In genomic region chr9:73154760-73155159, GRCh38 we compare ENCODE assay signal across 9 cellular contexts. TPM values are rescaled to one million over a fixed set of nuclear protein-coding genes. Genes with fewer than 3 reads are reported as not detected.
A peak's percentile ranks its signal among the peaks of the same experiment; 100 is the strongest.
DNase-seq lines count a peak whose midpoint lies in the region; ATAC-seq and TF ChIP-seq lines count a peak whose summit lies in the region.
"Had no signal": no experiment of that assay in that cellular context is flagged by ENCODE, and none has a peak within 500 bp of the region (broad histone marks: within the 10 kb centered on the region; RNA-seq: fewer than 3 reads in every experiment).

No MANE protein-coding gene starts in this region.

- H3K4me3 ChIP-seq in fibroblast of pulmonary artery (replicated peaks; ENCODE audit: low read depth, low read length) (peak overlapping the region; percentile 69), stomach (peak overlapping the region in 3 of 4 donors; percentile 38 to 46 (median 41))
- H3K4me3 ChIP-seq: SJCRH30 had no signal

- H3K4me1 ChIP-seq in stomach = peaks cover 2 to 70% (median 7%) of the 10 kb centered on the region in 4 donors

- no peak for TF ChIP-seq EP300 in stomach (IDR thresholded peaks at IDR 0.05)

- WGBS in stomach, 5 donors = 67 to 84% (median 78%) methylated on average over 2 of the region's 2 CpGs

- H3K9me3 Mint-ChIP-seq in activated CD4-positive, alpha-beta T cell treated with anti-CD3 and anti-CD28 coated beads, Interleukin-2, amount 10 ng/mL, durations not matched to agents 24 days and 14 days = peaks cover 3% of the 10 kb centered on the region
- H3K9me3 Mint-ChIP-seq in T-helper 2 cell treated with Interferon-gamma antibody and Interleukin-4, amounts not matched to agents 5 μg/mL and 100 μg/mL, for 36 hours = no peaks in the 10 kb centered on the region

- H3K36me3 ChIP-seq in stomach = peaks cover 0 to 14% (median 9%) of the 10 kb centered on the region in 4 donors

- H3K27me3 ChIP-seq in stomach = no peaks in the 10 kb centered on the region
- H3K27me3 ChIP-seq: SJCRH30 had no signal

- peak overlapping the region; percentile 83 for H3K4me3 Mint-ChIP-seq in activated CD4-positive, alpha-beta T cell treated with anti-CD3 and anti-CD28 coated beads, Interleukin-2, amount 10 ng/mL, durations not matched to agents 24 days and 14 days
- H3K4me3 Mint-ChIP-seq in T-helper 2 cell treated with Interferon-gamma antibody and Interleukin-4, amounts not matched to agents 5 μg/mL and 100 μg/mL, for 36 hours = peak overlapping the region; percentile 95

- H3K9me3 ChIP-seq in stomach = no peaks in the 10 kb centered on the region
- H3K9me3 ChIP-seq: SJCRH30 had no signal

- no peak for ATAC-seq in GM21367 (IDR thresholded peaks at IDR 0.05; ENCODE audit: unreplicated experiment)

- intact Hi-C loops in activated CD4-positive, alpha-beta T cell treated with anti-CD3 and anti-CD28 coated beads, Interleukin-2, amount 10 ng/mL, durations not matched to agents 24 days and 14 days (cut with micrococcal nuclease) = loop anchor here (1.0 to 10.0 kb wide), 8 partner anchors 24 to 1933 kb away; partner anchors contain the start of genes CEMIP2, NMRK1 and OSTF1
- intact Hi-C loops in stomach (cut with DNase I; ENCODE audit: low total_unique reads) = no loop called here

- TF ChIP-seq CTCF in fibroblast of pulmonary artery (IDR thresholded peaks at IDR 0.05; ENCODE audit: low read length, missing control alignments) (no peak), stomach (IDR thresholded peaks at IDR 0.05) (no peak)

- peaks cover 61% of the 10 kb centered on the region for H3K4me1 Mint-ChIP-seq in activated CD4-positive, alpha-beta T cell treated with anti-CD3 and anti-CD28 coated beads, Interleukin-2, amount 10 ng/mL, durations not matched to agents 24 days and 14 days
- H3K4me1 Mint-ChIP-seq in T-helper 2 cell treated with Interferon-gamma antibody and Interleukin-4, amounts not matched to agents 5 μg/mL and 100 μg/mL, for 36 hours (ENCODE audit: low read depth) = peaks cover 65% of the 10 kb centered on the region

- no peaks in the 10 kb centered on the region for H3K27me3 Mint-ChIP-seq in activated CD4-positive, alpha-beta T cell treated with anti-CD3 and anti-CD28 coated beads, Interleukin-2, amount 10 ng/mL, durations not matched to agents 24 days and 14 days
- no peaks in the 10 kb centered on the region for H3K27me3 Mint-ChIP-seq in T-helper 2 cell treated with Interferon-gamma antibody and Interleukin-4, amounts not matched to agents 5 μg/mL and 100 μg/mL, for 36 hours (ENCODE audit: low read depth)

- TF ChIP-seq POLR2A in stomach (IDR thresholded peaks at IDR 0.05) = no peak

- peak overlapping the region in 4 of 5 donors; percentile 13 to 79 (median 69) for H3K27ac ChIP-seq in stomach
- H3K27ac ChIP-seq: SJCRH30 had no signal

- H3K36me3 Mint-ChIP-seq in activated CD4-positive, alpha-beta T cell treated with anti-CD3 and anti-CD28 coated beads, Interleukin-2, amount 10 ng/mL, durations not matched to agents 24 days and 14 days (ENCODE audit: low read depth) = peaks cover 23% of the 10 kb centered on the region
- peaks cover 42% of the 10 kb centered on the region for H3K36me3 Mint-ChIP-seq in T-helper 2 cell treated with Interferon-gamma antibody and Interleukin-4, amounts not matched to agents 5 μg/mL and 100 μg/mL, for 36 hours (ENCODE audit: low read depth)

- H3K27ac Mint-ChIP-seq in activated CD4-positive, alpha-beta T cell treated with anti-CD3 and anti-CD28 coated beads, Interleukin-2, amount 10 ng/mL, durations not matched to agents 24 days and 14 days = peak overlapping the region; percentile 86
- peak overlapping the region; percentile 90 for H3K27ac Mint-ChIP-seq in T-helper 2 cell treated with Interferon-gamma antibody and Interleukin-4, amounts not matched to agents 5 μg/mL and 100 μg/mL, for 36 hours

- DNase-seq in activated CD4-positive, alpha-beta T cell treated with anti-CD3 and anti-CD28 coated beads, Interleukin-2, amount 10 ng/mL, durations not matched to agents 24 days and 14 days = peak; percentile 79
- DNase-seq in activated CD4-positive, alpha-beta T cell treated with anti-CD3 and anti-CD28 coated beads, Interleukin-2, amount 50 U/mL, for 48 hours = no peak
- no peak for DNase-seq in T-helper 2 cell treated with Interferon-gamma antibody and Interleukin-4, amounts not matched to agents 5 μg/mL and 100 μg/mL, for 36 hours (ENCODE audit: low spot score)
- DNase-seq in fibroblast of pulmonary artery (ENCODE audit: low read depth) = no peak
- no peak for DNase-seq in stomach
- no peak for DNase-seq in UCSD-AML1 (lab: John Stamatoyannopoulos, UW; ENCODE audit: unreplicated experiment)
- no peak for DNase-seq in NCI-H146 treated with DMSO at 0.1 percent for 48 hours (lab: John Stamatoyannopoulos, UW; ENCODE audit: unreplicated experiment)
- DNase-seq: SJCRH30 had no signal

RNA-seq across cellular contexts. Expression of gene ANXA1, which starts 3.1 kb away (rescaled TPM):
- total RNA-seq in activated CD4-positive, alpha-beta T cell treated with anti-CD3 and anti-CD28 coated beads, Interleukin-2, amount 10 ng/mL, durations not matched to agents 24 days and 14 days = 37.1 and 43.2 TPM in 2 replicates
- 100 to 1,000 TPM in 2 of 5 donors, 10 to 100 TPM in 3; 34.2 to 168 (median 67.4) TPM for total RNA-seq in stomach
- 1,000 to 10,000 TPM in 1 of 3 donors, 100 to 1,000 TPM in 2; 150 to 1,131 (median 155) TPM for polyA plus RNA-seq in stomach
